In the genomic region with DNA sequence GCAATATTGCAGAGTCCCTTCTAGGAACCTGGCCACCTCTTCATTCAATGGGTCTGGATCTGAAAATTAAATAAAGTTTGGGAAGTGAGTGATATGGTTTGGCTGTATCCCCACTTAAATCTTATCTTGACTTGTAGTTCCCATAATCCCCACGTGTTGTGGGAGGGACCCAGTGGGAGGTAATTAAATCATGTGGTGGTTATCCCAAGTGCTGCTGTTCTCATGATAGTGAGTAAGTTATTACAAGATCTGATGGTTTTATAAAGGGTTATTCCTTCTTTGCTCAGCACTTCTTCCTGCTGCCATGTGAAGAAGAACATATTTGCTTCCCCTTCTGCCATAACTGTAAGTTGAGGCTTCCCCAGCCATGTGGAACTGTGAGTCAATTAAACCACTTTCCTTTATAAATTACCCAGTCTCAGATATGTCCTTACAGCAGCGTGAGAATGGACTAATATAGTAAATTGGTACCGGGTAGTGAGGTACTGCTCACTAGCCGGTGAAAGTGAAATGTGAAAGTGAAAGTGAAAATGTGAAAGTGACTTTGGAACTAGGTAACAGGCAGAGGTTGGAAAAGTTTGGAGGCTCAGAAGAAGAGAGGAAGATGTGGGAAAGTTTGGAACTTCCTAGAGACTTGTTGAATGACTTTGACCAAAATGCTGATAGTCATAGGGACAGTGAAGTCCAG, we compare ENCODE assay signal across 9 cellular contexts. TPM values are rescaled to one million over a fixed set of nuclear protein-coding genes. Genes with fewer than 3 reads are reported as not detected.
DNase-seq lines count a peak whose midpoint lies in the region; ATAC-seq and TF ChIP-seq lines count a peak whose summit lies in the region.
"Not testable (repeated sequence)": the region's sequence is repeated elsewhere in the genome, so short reads cannot be mapped to it uniquely, and the experiment has no call there.
"Had no signal": no experiment of that assay in that cellular context is flagged by ENCODE, and none has a peak within 500 bp of the region (broad histone marks: within the 10 kb centered on the region; RNA-seq: fewer than 3 reads in every experiment).

No MANE protein-coding gene starts in this region.

- ATAC-seq in left lobe of liver: peak; percentile 82

- H3K4me1 Mint-ChIP-seq in activated naive CD8-positive, alpha-beta T cell treated with anti-CD3 and anti-CD28 coated beads for 36 hours: peaks cover 10% of the 10 kb centered on the region
- H3K4me1 Mint-ChIP-seq in osteocyte (ENCODE audit: unreplicated experiment): not testable (repeated sequence)

- WGBS in esophagus squamous epithelium, 2 donors: 4 to 16% methylated on average over 4 of the region's 4 CpGs

- H3K9me3 ChIP-seq in esophagus squamous epithelium, tibial artery: not testable (repeated sequence)

- TF ChIP-seq CTCF in esophagus squamous epithelium (IDR thresholded peaks at IDR 0.05): peak in 1 of 6 experiments; percentile 8
- not testable (repeated sequence) for TF ChIP-seq CTCF in osteocyte (IDR thresholded peaks at IDR 0.05); tibial artery (IDR thresholded peaks at IDR 0.05)

- H3K4me3 ChIP-seq in esophagus squamous epithelium: peak overlapping the region; percentile 8 to 58 (median 33)
- H3K4me3 ChIP-seq in tibial artery: peak overlapping the region; percentile 45 to 46

- not testable (repeated sequence) for TF ChIP-seq POLR2A in esophagus squamous epithelium (IDR thresholded peaks at IDR 0.05)

- H3K4me1 ChIP-seq in esophagus squamous epithelium (peaks cover 0 to 11% (median 2%) of the 10 kb centered on the region in 3 donors), tibial artery (peaks cover 0 to 12% (median 0%) of the 10 kb centered on the region in 4 donors)

- not testable (repeated sequence) for H3K27me3 Mint-ChIP-seq in activated naive CD8-positive, alpha-beta T cell treated with anti-CD3 and anti-CD28 coated beads for 36 hours; osteocyte (ENCODE audit: unreplicated experiment)

- H3K36me3 ChIP-seq in esophagus squamous epithelium, tibial artery: not testable (repeated sequence)

- H3K27ac Mint-ChIP-seq in activated naive CD8-positive, alpha-beta T cell treated with anti-CD3 and anti-CD28 coated beads for 36 hours: peak overlapping the region; percentile 0
- peak overlapping the region; percentile 76 for H3K27ac Mint-ChIP-seq in osteocyte (ENCODE audit: unreplicated experiment)

- H3K27ac ChIP-seq in esophagus squamous epithelium (peak overlapping the region in 1 of 4 donors; percentile 49), tibial artery (peak overlapping the region; percentile 48 to 56)

- H3K27me3 ChIP-seq in esophagus squamous epithelium, tibial artery: not testable (repeated sequence)

- peaks cover 25% of the 10 kb centered on the region for H3K36me3 Mint-ChIP-seq in activated naive CD8-positive, alpha-beta T cell treated with anti-CD3 and anti-CD28 coated beads for 36 hours
- not testable (repeated sequence) for H3K36me3 Mint-ChIP-seq in osteocyte (ENCODE audit: unreplicated experiment)

- intact Hi-C loops in esophagus squamous epithelium (cut with DNase I); tibial artery (cut with DNase I; ENCODE audit: low total_unique reads): not testable (repeated sequence)

- H3K9me3 Mint-ChIP-seq in activated naive CD8-positive, alpha-beta T cell treated with anti-CD3 and anti-CD28 coated beads for 36 hours: peaks cover 21% of the 10 kb centered on the region
- not testable (repeated sequence) for H3K9me3 Mint-ChIP-seq in osteocyte (ENCODE audit: unreplicated experiment)

- H3K4me3 Mint-ChIP-seq in activated naive CD8-positive, alpha-beta T cell treated with anti-CD3 and anti-CD28 coated beads for 36 hours: peak overlapping the region; percentile 57
- H3K4me3 Mint-ChIP-seq in osteocyte (ENCODE audit: unreplicated experiment): peak overlapping the region; percentile 39

- DNase-seq in DMS114 treated with DMSO at 0.1 percent for 48 hours (lab: John Stamatoyannopoulos, UW; ENCODE audit: unreplicated experiment) (peak; percentile 7), M059J (ENCODE audit: low read depth) (peak; percentile 42), SW480 (ENCODE audit: low spot score) (peak; percentile 69)
- DNase-seq in activated naive CD8-positive, alpha-beta T cell treated with anti-CD3 and anti-CD28 coated beads for 36 hours; esophagus squamous epithelium (lab: John Stamatoyannopoulos, UW); left lobe of liver (ENCODE audit: low spot score); osteocyte (ENCODE audit: extremely low spot score, unreplicated experiment); tibial artery: not testable (repeated sequence)

RNA-seq across cellular contexts. Expression of gene PTTG1IP2, which starts 6.3 kb away (rescaled TPM):
- total RNA-seq in M059J (2014; rRNA removed; shearing (Covaris generic)): not detected in 2 replicates
- total RNA-seq in activated naive CD8-positive, alpha-beta T cell treated with anti-CD3 and anti-CD28 coated beads for 36 hours: not detected
- total RNA-seq in esophagus squamous epithelium (not detected), left lobe of liver (not detected), osteocyte (not detected in 2 replicates)
- total RNA-seq: occipital lobe had no signal

RNA-seq across cellular contexts. Expression of gene CLDN12, which starts 59.9 kb away (rescaled TPM):
- 37.6 and 72.8 TPM in 2 replicates for total RNA-seq in M059J (2014; rRNA removed; shearing (Covaris generic))
- total RNA-seq in activated naive CD8-positive, alpha-beta T cell treated with anti-CD3 and anti-CD28 coated beads for 36 hours: 1 to 10 TPM; 6.2 to 7.2 TPM
- total RNA-seq in esophagus squamous epithelium (10 to 100 TPM; 13.0 to 24.3 (median 21.2) TPM), left lobe of liver (34.2 TPM), osteocyte (20.9 and 28.9 TPM in 2 replicates)
